Comparison of ENCODE assay signal across 9 cellular contexts in the genomic region with DNA sequence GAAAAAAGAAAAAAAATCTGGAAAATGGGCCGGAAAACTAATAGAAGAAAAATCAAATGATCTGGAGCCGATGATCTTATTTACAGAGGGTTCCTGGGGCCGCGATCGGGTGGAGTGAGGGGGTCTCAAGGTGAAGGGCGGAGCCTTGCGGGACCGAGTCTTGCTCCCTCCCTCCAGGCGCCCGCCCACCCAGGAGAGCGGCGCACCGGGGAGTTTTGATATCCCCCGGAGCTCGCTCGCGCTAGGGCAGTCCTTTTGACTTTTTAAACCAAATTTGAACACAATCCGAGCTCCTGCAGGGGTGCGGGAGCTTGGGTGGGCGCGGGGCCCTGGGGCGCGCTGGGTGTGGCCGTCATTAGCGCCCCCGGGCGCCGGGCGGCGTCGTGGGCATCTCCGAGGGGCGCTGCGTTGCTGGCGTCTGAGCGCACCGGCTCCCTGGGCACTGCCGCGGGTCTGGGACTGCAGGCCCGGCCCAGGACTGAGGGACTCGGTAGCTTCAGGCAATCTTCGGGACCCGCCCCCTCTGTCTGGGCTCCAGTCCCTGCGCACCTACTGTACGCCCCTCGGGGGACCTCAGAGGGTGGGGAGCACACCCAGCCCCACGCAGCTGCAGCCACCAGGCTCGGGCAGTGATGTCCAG. TPM values are rescaled to one million over a fixed set of nuclear protein-coding genes. Genes with fewer than 3 reads are reported as not detected.
DNase-seq lines count a peak whose midpoint lies in the region; FAIRE-seq and TF ChIP-seq lines count a peak whose summit lies in the region.
"Had no signal": no experiment of that assay in that cellular context is flagged by ENCODE, and none has a peak within 500 bp of the region (broad histone marks: within the 10 kb centered on the region; RNA-seq: fewer than 3 reads in every experiment).

No MANE protein-coding gene starts in this region.

- DNase-seq in kidney (peak; percentile 78), SJCRH30 (no peak), islet precursor cell (no peak), SK-N-DZ (ENCODE audit: low spot score) (no peak)
- DNase-seq in activated effector memory CD4-positive, alpha-beta T cell treated with Interleukin-2 at 50 U/mL for 16 hours: no peak
- DNase-seq: RPMI8226 had no signal

- intact Hi-C loops in dendritic cell treated with granulocyte-macrophage colony-stimulating factor and Interleukin-4, amounts not matched to agents 40 ng/mL and 50 ng/mL, for 4 days (cut with micrococcal nuclease): loop anchor here (10.0 kb wide), 2 partner anchors 55 to 175 kb away; no protein-coding TSS in a partner anchor
- intact Hi-C loops in kidney (cut with DNase I): no loop called here

- peak; percentile 6 for TF ChIP-seq CTCF in kidney (IDR thresholded peaks at IDR 0.05; ENCODE audit: borderline replicate concordance, extremely low read depth, insufficient read depth)

- H3K27me3 ChIP-seq in HUES6 (ENCODE audit: control insufficient read depth, insufficient read depth, low read length) (peaks cover 25% of the 10 kb centered on the region), skeletal muscle tissue (ENCODE audit: control insufficient read depth in 3 of 3, insufficient read depth in 3 of 3, low read length in 3 of 3) (no peaks in the 10 kb centered on the region), SJCRH30 (no peaks in the 10 kb centered on the region)

- H3K4me1 Mint-ChIP-seq in dendritic cell treated with granulocyte-macrophage colony-stimulating factor and Interleukin-4, amounts not matched to agents 40 ng/mL and 50 ng/mL, for 4 days (ENCODE audit: low read depth): peaks cover 43% of the 10 kb centered on the region

- H3K9me3 ChIP-seq in HUES6 (ENCODE audit: control insufficient read depth, insufficient read depth, low read depth, low read length) (no peaks in the 10 kb centered on the region), kidney (ENCODE audit: control insufficient read depth in 1 of 2, low read length in 2 of 2) (no peaks in the 10 kb centered on the region), skeletal muscle tissue (ENCODE audit: control insufficient read depth in 3 of 3, low read length in 3 of 3) (no peaks in the 10 kb centered on the region), SJCRH30 (replicated peaks) (no peaks in the 10 kb centered on the region)

- no peak overlapping the region for H3K27ac ChIP-seq in HUES6 (ENCODE audit: low read depth, low read length)
- no peak overlapping the region for H3K27ac ChIP-seq in kidney (ENCODE audit: low read depth in 2 of 2, low read length in 2 of 2)
- H3K27ac ChIP-seq in skeletal muscle tissue (ENCODE audit: low read depth, low read length): peak overlapping the region; percentile 97
- H3K27ac ChIP-seq in SJCRH30: no peak overlapping the region

- H3K4me1 ChIP-seq in HUES6 (ENCODE audit: control insufficient read depth, insufficient read depth, low read length): peaks cover 36% of the 10 kb centered on the region
- H3K4me1 ChIP-seq in kidney (ENCODE audit: control insufficient read depth in 1 of 2, insufficient read depth in 1 of 2, low read depth in 1 of 2, low read length in 2 of 2): no peaks in the 10 kb centered on the region
- peaks cover 32 to 37% (median 36%) of the 10 kb centered on the region in 3 donors for H3K4me1 ChIP-seq in skeletal muscle tissue (ENCODE audit: control insufficient read depth in 3 of 3, insufficient read depth in 3 of 3, low read length in 3 of 3)
- no peaks in the 10 kb centered on the region for H3K4me1 ChIP-seq in SJCRH30

- no peak overlapping the region for H3K9ac ChIP-seq in HUES6 (ENCODE audit: low read length)
- peak overlapping the region in 1 of 2 donors; percentile 8 for H3K9ac ChIP-seq in kidney (ENCODE audit: low read length in 2 of 2)
- H3K9ac ChIP-seq in skeletal muscle tissue (ENCODE audit: low read depth in 1 of 3, low read length in 3 of 3): peak overlapping the region; percentile 73 to 80 (median 79)

- H3K27ac Mint-ChIP-seq in dendritic cell treated with granulocyte-macrophage colony-stimulating factor and Interleukin-4, amounts not matched to agents 40 ng/mL and 50 ng/mL, for 4 days: peak overlapping the region; percentile 60

- no peaks in the 10 kb centered on the region for H3K9me3 Mint-ChIP-seq in dendritic cell treated with granulocyte-macrophage colony-stimulating factor and Interleukin-4, amounts not matched to agents 40 ng/mL and 50 ng/mL, for 4 days

- peaks cover 52% of the 10 kb centered on the region for H3K27me3 Mint-ChIP-seq in dendritic cell treated with granulocyte-macrophage colony-stimulating factor and Interleukin-4, amounts not matched to agents 40 ng/mL and 50 ng/mL, for 4 days

- H3K36me3 Mint-ChIP-seq in dendritic cell treated with granulocyte-macrophage colony-stimulating factor and Interleukin-4, amounts not matched to agents 40 ng/mL and 50 ng/mL, for 4 days (ENCODE audit: low read depth): peaks cover 45% of the 10 kb centered on the region

- H3K4me3 ChIP-seq in HUES6 (ENCODE audit: low read depth, low read length): peak overlapping the region; percentile 50
- peak overlapping the region; percentile 30 to 60 for H3K4me3 ChIP-seq in kidney (ENCODE audit: low read length in 2 of 2)
- peak overlapping the region; percentile 62 to 65 (median 63) for H3K4me3 ChIP-seq in skeletal muscle tissue (ENCODE audit: low read length in 3 of 3)
- no peak overlapping the region for H3K4me3 ChIP-seq in SJCRH30

- H3K36me3 ChIP-seq in HUES6 (ENCODE audit: control insufficient read depth, insufficient read depth, low read length) (no peaks in the 10 kb centered on the region), kidney (ENCODE audit: control insufficient read depth in 1 of 2, insufficient read depth in 2 of 2, low read length in 2 of 2) (no peaks in the 10 kb centered on the region), skeletal muscle tissue (ENCODE audit: control insufficient read depth in 3 of 3, insufficient read depth in 3 of 3, low read length in 3 of 3) (no peaks in the 10 kb centered on the region), SJCRH30 (no peaks in the 10 kb centered on the region)

- no peak for FAIRE-seq in kidney (lab: Jason Lieb, UNC)

- H3K4me3 Mint-ChIP-seq in dendritic cell treated with granulocyte-macrophage colony-stimulating factor and Interleukin-4, amounts not matched to agents 40 ng/mL and 50 ng/mL, for 4 days: peak overlapping the region; percentile 46

RNA-seq across cellular contexts. Expression of a gene that starts 10.9 kb away (rescaled TPM):
- 70.1 TPM for total RNA-seq in kidney
- 47.1 TPM for polyA plus RNA-seq in kidney (ENCODE audit: insufficient read depth, low read depth, low replicate concordance)
- total RNA-seq in skeletal muscle tissue: 17.2 TPM
- 3.0 and 3.2 TPM in 2 replicates for total RNA-seq in SJCRH30 (2014; rRNA removed; shearing (Covaris generic))
- not detected in 2 replicates for polyA plus RNA-seq in SK-N-DZ (2014; cell fraction: cytosol; rRNA removed)
- not detected in 2 replicates for polyA plus RNA-seq in SK-N-DZ (2014; cell fraction: nucleus; rRNA removed)
